In the genomic region with DNA sequence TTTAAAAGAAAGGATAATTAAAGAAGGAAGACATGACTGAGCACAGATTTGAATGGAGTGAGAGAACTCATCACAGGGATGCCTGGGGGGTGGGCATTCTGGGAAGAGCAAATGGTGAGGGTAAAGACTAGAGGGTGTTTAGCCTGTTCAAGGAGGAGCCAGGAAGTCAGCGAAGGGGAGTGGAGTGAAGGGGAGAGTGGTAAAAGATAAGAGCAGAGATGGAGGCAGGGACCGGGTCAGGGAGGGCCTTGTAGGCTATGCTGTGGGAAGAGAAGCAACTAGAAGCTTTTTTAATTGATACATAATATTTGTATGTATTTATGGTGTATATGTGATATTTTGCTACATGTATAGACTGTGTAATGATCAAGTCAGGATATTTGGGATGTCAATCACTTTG, we compare ENCODE assay signal across 36 cellular contexts. TPM values are rescaled to one million over a fixed set of nuclear protein-coding genes. Genes with fewer than 3 reads are reported as not detected.
DNase-seq lines count a peak whose midpoint lies in the region; ATAC-seq and TF ChIP-seq lines count a peak whose summit lies in the region.
"Had no signal": no experiment of that assay in that cellular context is flagged by ENCODE, and none has a peak within 500 bp of the region (broad histone marks: within the 10 kb centered on the region; RNA-seq: fewer than 3 reads in every experiment).

No MANE protein-coding gene starts in this region.

- no peaks in the 10 kb centered on the region for H3K79me2 ChIP-seq in Loucy (ENCODE audit: insufficient read depth, low read length)
- H3K79me2 ChIP-seq: hepatocyte had no signal

- peak overlapping the region; percentile 69 for H3K27ac Mint-ChIP-seq in activated naive CD8-positive, alpha-beta T cell treated with anti-CD3 and anti-CD28 coated beads, Interleukin-2, amount 10 ng/mL, durations not matched to agents 7 days and 5 days
- H3K27ac Mint-ChIP-seq in activated naive CD8-positive, alpha-beta T cell treated with anti-CD3 and anti-CD28 coated beads, Interleukin-2, amount 50 U/mL, for 24 hours, result no peak overlapping the region
- no peak overlapping the region for H3K27ac Mint-ChIP-seq in WTC11
- H3K27ac Mint-ChIP-seq: activated CD4-positive, alpha-beta T cell treated with anti-CD3 and anti-CD28 coated beads, Interleukin-2, amount 10 ng/mL, durations not matched to agents 24 days and 14 days; activated naive CD8-positive, alpha-beta T cell treated with anti-CD3 and anti-CD28 coated beads for 36 hours; H9; immature natural killer cell; nephron; T-helper 2 cell treated with Interferon-gamma antibody and Interleukin-4, amounts not matched to agents 5 μg/mL and 100 μg/mL, for 36 hours had no signal

- peaks cover 4% of the 10 kb centered on the region for H3K27me3 Mint-ChIP-seq in activated naive CD8-positive, alpha-beta T cell treated with anti-CD3 and anti-CD28 coated beads, Interleukin-2, amount 10 ng/mL, durations not matched to agents 7 days and 5 days
- no peaks in the 10 kb centered on the region for H3K27me3 Mint-ChIP-seq in activated naive CD8-positive, alpha-beta T cell treated with anti-CD3 and anti-CD28 coated beads, Interleukin-2, amount 50 U/mL, for 24 hours
- peaks cover 5% of the 10 kb centered on the region; the same call in 1 of the 2 replicates for H3K27me3 Mint-ChIP-seq in WTC11 (ENCODE audit: low read depth)
- H3K27me3 Mint-ChIP-seq: activated CD4-positive, alpha-beta T cell treated with anti-CD3 and anti-CD28 coated beads, Interleukin-2, amount 10 ng/mL, durations not matched to agents 24 days and 14 days; activated naive CD8-positive, alpha-beta T cell treated with anti-CD3 and anti-CD28 coated beads for 36 hours had no signal

- H3K27me3 ChIP-seq in Loucy (ENCODE audit: insufficient read depth, low read length, poor library complexity, severe bottlenecking), result no peaks in the 10 kb centered on the region
- H3K27me3 ChIP-seq: hepatocyte, transverse colon had no signal

- no peaks in the 10 kb centered on the region for H3F3A ChIP-seq in Loucy (ENCODE audit: low read depth)

- peak; percentile 72 for ATAC-seq in activated naive CD8-positive, alpha-beta T cell treated with anti-CD3 and anti-CD28 coated beads, Interleukin-2, amount 10 ng/mL, durations not matched to agents 7 days and 5 days (ENCODE audit: low read depth)
- no peak for ATAC-seq in activated naive CD8-positive, alpha-beta T cell treated with anti-CD3 and anti-CD28 coated beads, Interleukin-2, amount 50 U/mL, for 24 hours
- peak; percentile 50 for ATAC-seq in WTC11
- ATAC-seq: left cardiac atrium, mucosa of descending colon had no signal

- H3K36me3 Mint-ChIP-seq in activated naive CD8-positive, alpha-beta T cell treated with anti-CD3 and anti-CD28 coated beads, Interleukin-2, amount 10 ng/mL, durations not matched to agents 7 days and 5 days, result peaks cover 3% of the 10 kb centered on the region
- no peaks in the 10 kb centered on the region for H3K36me3 Mint-ChIP-seq in activated naive CD8-positive, alpha-beta T cell treated with anti-CD3 and anti-CD28 coated beads, Interleukin-2, amount 50 U/mL, for 24 hours (ENCODE audit: low read depth)
- no peaks in the 10 kb centered on the region for H3K36me3 Mint-ChIP-seq in WTC11
- H3K36me3 Mint-ChIP-seq: activated naive CD8-positive, alpha-beta T cell treated with anti-CD3 and anti-CD28 coated beads for 36 hours had no signal

- no peak for DNase-seq in activated naive CD8-positive, alpha-beta T cell treated with anti-CD3 and anti-CD28 coated beads, Interleukin-2, amount 10 ng/mL, durations not matched to agents 7 days and 5 days
- DNase-seq in activated naive CD8-positive, alpha-beta T cell treated with anti-CD3 and anti-CD28 coated beads, Interleukin-2, amount 50 U/mL, for 24 hours, result no peak
- peak; percentile 10 for DNase-seq in WTC11 (ENCODE audit: low spot score)
- DNase-seq in activated CD4-positive, alpha-beta T cell treated with anti-CD3 and anti-CD28 coated beads for 1 hour, result no peak
- no peak for DNase-seq in GM10248 (ENCODE audit: extremely low spot score)
- no peak for DNase-seq in NCI-H748 (lab: John Stamatoyannopoulos, UW; ENCODE audit: unreplicated experiment)
- no peak for DNase-seq in medulla oblongata (ENCODE audit: extremely low spot score)
- DNase-seq: activated CD4-positive, alpha-beta T cell treated with anti-CD3 and anti-CD28 coated beads, Interleukin-2, amount 10 ng/mL, durations not matched to agents 24 days and 14 days; activated effector memory CD4-positive, alpha-beta T cell treated with Interleukin-2 at 50 U/mL for 16 hours; activated naive CD8-positive, alpha-beta T cell treated with anti-CD3 and anti-CD28 coated beads for 36 hours; activated T-cell treated with anti-CD3 and anti-CD28 coated beads, Interleukin-2, amount 50 U/mL, for 1 hour; DMS79 treated with DMSO at 0.1 percent for 48 hours; effector CD8-positive, alpha-beta T cell; H9; immature natural killer cell; left cardiac atrium; mucosa of descending colon; NCI-H1417 treated with DMSO at 0.1 percent for 48 hours; NCI-H2107; NCI-H446; NK-92 treated with Interleukin-12 subunit alpha and Interleukin-12 subunit beta, amount 100 ng/mL, for 24 hours; Right ventricle myocardium superior; stimulated activated CD4-positive, alpha-beta T cell treated with anti-CD3 and anti-CD28 coated beads, Interleukin-15, amount 100 ng/mL, for 24 hours; stimulated activated CD4-positive, alpha-beta T cell treated with anti-CD3 and anti-CD28 coated beads, Interleukin-4, amount 100 ng/mL, for 4 hours; transverse colon; WERI-Rb-1 had no signal

- H3K4me1 Mint-ChIP-seq in activated naive CD8-positive, alpha-beta T cell treated with anti-CD3 and anti-CD28 coated beads, Interleukin-2, amount 10 ng/mL, durations not matched to agents 7 days and 5 days, result peaks cover 9% of the 10 kb centered on the region
- H3K4me1 Mint-ChIP-seq in activated naive CD8-positive, alpha-beta T cell treated with anti-CD3 and anti-CD28 coated beads, Interleukin-2, amount 50 U/mL, for 24 hours, result no peaks in the 10 kb centered on the region
- H3K4me1 Mint-ChIP-seq in WTC11, result peaks cover 8% of the 10 kb centered on the region
- H3K4me1 Mint-ChIP-seq: activated naive CD8-positive, alpha-beta T cell treated with anti-CD3 and anti-CD28 coated beads for 36 hours; immature natural killer cell had no signal

- no peak overlapping the region for H3K4me3 Mint-ChIP-seq in activated naive CD8-positive, alpha-beta T cell treated with anti-CD3 and anti-CD28 coated beads, Interleukin-2, amount 10 ng/mL, durations not matched to agents 7 days and 5 days
- H3K4me3 Mint-ChIP-seq in activated naive CD8-positive, alpha-beta T cell treated with anti-CD3 and anti-CD28 coated beads, Interleukin-2, amount 50 U/mL, for 24 hours, result no peak overlapping the region
- no peak overlapping the region for H3K4me3 Mint-ChIP-seq in WTC11
- H3K4me3 Mint-ChIP-seq: activated CD4-positive, alpha-beta T cell treated with anti-CD3 and anti-CD28 coated beads, Interleukin-2, amount 10 ng/mL, durations not matched to agents 24 days and 14 days; activated naive CD8-positive, alpha-beta T cell treated with anti-CD3 and anti-CD28 coated beads for 36 hours; H9; immature natural killer cell; nephron; T-helper 2 cell treated with Interferon-gamma antibody and Interleukin-4, amounts not matched to agents 5 μg/mL and 100 μg/mL, for 36 hours had no signal

- no peaks in the 10 kb centered on the region for H3K9me2 ChIP-seq in Loucy (replicated peaks; ENCODE audit: low read depth, low read length)

- TF ChIP-seq CTCF in Loucy (conservative IDR thresholded peaks at IDR 0.05; ENCODE audit: low read length) (no peak), WTC11 (IDR thresholded peaks at IDR 0.05) (no peak), GM10248 (IDR thresholded peaks at IDR 0.05; ENCODE audit: control extremely low read depth, extremely low read depth, low read depth, missing control alignments) (no peak)

- no peak overlapping the region for H3K9ac ChIP-seq in Loucy (ENCODE audit: low read depth, low read length, poor library complexity, severe bottlenecking)
- H3K9ac ChIP-seq: BLaER1, KMS-11 had no signal

- POLR2A ChIA-PET in activated naive CD8-positive, alpha-beta T cell treated with anti-CD3 and anti-CD28 coated beads, Interleukin-2, amount 10 ng/mL, durations not matched to agents 7 days and 5 days (lab: Charles Lee), result interaction anchor here (1.9 kb wide), 1 partner anchor 13 kb away, joined by 4 read pairs; no protein-coding TSS in a partner anchor
- POLR2A ChIA-PET in WTC11 (lab: Charles Lee), result no interaction called here
- POLR2A ChIA-PET in GM10248 (lab: Yijun Ruan, JAX), result no interaction called here

- CTCF ChIA-PET in WTC11 (lab: Charles Lee), result no interaction called here
- CTCF ChIA-PET in GM10248 (lab: Yijun Ruan, JAX), result no interaction called here

- H3K9me3 Mint-ChIP-seq in activated naive CD8-positive, alpha-beta T cell treated with anti-CD3 and anti-CD28 coated beads, Interleukin-2, amount 10 ng/mL, durations not matched to agents 7 days and 5 days, result peaks cover 2% of the 10 kb centered on the region
- no peaks in the 10 kb centered on the region for H3K9me3 Mint-ChIP-seq in activated naive CD8-positive, alpha-beta T cell treated with anti-CD3 and anti-CD28 coated beads, Interleukin-2, amount 50 U/mL, for 24 hours
- no peaks in the 10 kb centered on the region for H3K9me3 Mint-ChIP-seq in WTC11
- H3K9me3 Mint-ChIP-seq: activated naive CD8-positive, alpha-beta T cell treated with anti-CD3 and anti-CD28 coated beads for 36 hours; T-helper 2 cell treated with Interferon-gamma antibody and Interleukin-4, amounts not matched to agents 5 μg/mL and 100 μg/mL, for 36 hours had no signal

- H3K4me1 ChIP-seq in Loucy (ENCODE audit: insufficient read depth, low read length, poor library complexity, severe bottlenecking), result no peaks in the 10 kb centered on the region
- H3K4me1 ChIP-seq: BLaER1 had no signal

- H2AFZ ChIP-seq in Loucy (ENCODE audit: low read length), result no peak overlapping the region
- H2AFZ ChIP-seq: hepatocyte had no signal

- no peaks in the 10 kb centered on the region for H4K20me1 ChIP-seq in Loucy (ENCODE audit: insufficient read depth, low read length, poor library complexity, severe bottlenecking)
- H4K20me1 ChIP-seq: BLaER1 had no signal

- H3K36me3 ChIP-seq in Loucy (ENCODE audit: insufficient read depth, low read length), result no peaks in the 10 kb centered on the region
- H3K36me3 ChIP-seq: BLaER1, transverse colon, WERI-Rb-1 had no signal

- no peak overlapping the region for H3K4me3 ChIP-seq in Loucy (ENCODE audit: low read length, poor library complexity, severe bottlenecking)
- H3K4me3 ChIP-seq: BLaER1, coronary artery, hepatocyte, lung, mucosa of descending colon, transverse colon had no signal

- peak overlapping the region; percentile 34 for H3K4me2 ChIP-seq in Loucy (ENCODE audit: low read depth, low read length, poor library complexity, severe bottlenecking)
- H3K4me2 ChIP-seq: BLaER1, hepatocyte, KMS-11 had no signal

- no peaks in the 10 kb centered on the region for H3K9me3 ChIP-seq in Loucy (ENCODE audit: insufficient read depth, low read depth, low read length)
- H3K9me3 ChIP-seq: BLaER1, mucosa of descending colon, transverse colon had no signal

RNA-seq across cellular contexts. Expression of a gene that starts 2.2 kb away (rescaled TPM):
- total RNA-seq in activated naive CD8-positive, alpha-beta T cell treated with anti-CD3 and anti-CD28 coated beads, Interleukin-2, amount 10 ng/mL, durations not matched to agents 7 days and 5 days, result under 1 TPM in 1 of 2 experiments, not detected in 1; 0.77 TPM
- not detected in 3 replicates for total RNA-seq in WTC11 (2021)
- total RNA-seq: activated CD4-positive, alpha-beta T cell treated with anti-CD3 and anti-CD28 coated beads, Interleukin-2, amount 10 ng/mL, durations not matched to agents 24 days and 14 days; activated naive CD8-positive, alpha-beta T cell treated with anti-CD3 and anti-CD28 coated beads for 36 hours; cardiac septum; H9; left cardiac atrium; mucosa of descending colon; osteocyte; Right ventricle myocardium superior; transverse colon had no signal

RNA-seq across cellular contexts. Expression of a gene that starts 32.4 kb away (rescaled TPM):
- 10 to 100 TPM; 63.8 to 65.2 TPM for total RNA-seq in activated naive CD8-positive, alpha-beta T cell treated with anti-CD3 and anti-CD28 coated beads, Interleukin-2, amount 10 ng/mL, durations not matched to agents 7 days and 5 days
- 43.5 to 44.6 TPM (median 44.5 TPM) in 3 replicates for total RNA-seq in WTC11 (2021)

RNA-seq across cellular contexts. Expression of a gene that starts 42.0 kb away (rescaled TPM):
- total RNA-seq in activated naive CD8-positive, alpha-beta T cell treated with anti-CD3 and anti-CD28 coated beads, Interleukin-2, amount 10 ng/mL, durations not matched to agents 7 days and 5 days, result not detected
- total RNA-seq in WTC11 (2021), result not detected in 3 replicates
- total RNA-seq: activated CD4-positive, alpha-beta T cell treated with anti-CD3 and anti-CD28 coated beads, Interleukin-2, amount 10 ng/mL, durations not matched to agents 24 days and 14 days; activated naive CD8-positive, alpha-beta T cell treated with anti-CD3 and anti-CD28 coated beads for 36 hours; cardiac septum; H9; hepatocyte; left cardiac atrium; lung; mucosa of descending colon; osteocyte; Right ventricle myocardium superior; transverse colon had no signal
